ENCODE assay signal across 25 cellular contexts in the genomic region with DNA sequence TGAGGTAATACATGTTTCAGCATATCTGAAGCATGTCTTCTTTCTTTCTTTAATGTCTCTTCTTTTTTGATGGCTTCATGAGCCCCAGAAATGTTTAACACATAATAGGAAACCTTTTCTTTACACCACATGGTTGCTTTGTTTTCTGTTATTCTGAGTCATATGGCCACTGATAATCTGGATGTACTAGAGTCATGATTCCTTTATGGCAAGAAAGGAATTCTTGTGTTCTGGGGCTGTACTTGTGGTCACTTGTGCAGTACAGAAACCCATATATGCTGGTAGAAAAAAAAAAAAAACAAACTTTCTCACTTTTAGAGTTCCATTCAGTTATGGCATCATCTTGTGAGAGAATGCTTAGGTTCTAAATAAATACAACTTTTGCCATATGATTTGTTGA.
"Had no signal": no experiment of that assay in that cellular context is flagged by ENCODE, and none has a peak within 500 bp of the region (broad histone marks: within the 10 kb centered on the region; RNA-seq: fewer than 3 reads in every experiment).

No MANE protein-coding gene starts in this region.

- ATAC-seq: activated CD4-positive, alpha-beta T cell treated with anti-CD3 and anti-CD28 coated beads for 36 hours; activated CD8-positive, alpha-beta memory T cell treated with anti-CD3 and anti-CD28 coated beads, Interleukin-2, amount 10 ng/mL, durations not matched to agents 7 days and 5 days; activated CD8-positive, alpha-beta T cell treated with anti-CD3 and anti-CD28 coated beads, Interleukin-2, amount 10 ng/mL, durations not matched to agents 7 days and 5 days; activated naive CD4-positive, alpha-beta T cell treated with anti-CD3 and anti-CD28 coated beads, Interleukin-2, amount 50 U/mL, for 72 hours; gastrocnemius medialis; left cardiac atrium; left ventricle myocardium superior; sciatic nerve; stimulated activated effector memory CD8-positive, alpha-beta T cell treated with anti-CD3 and anti-CD28 coated beads, Interleukin-12 subunit alpha, Interleukin-12 subunit beta, amount 100 ng/mL, for 72 hours; stimulated activated naive CD8-positive, alpha-beta T cell treated with anti-CD3 and anti-CD28 coated beads, Interleukin-15, amount 100 ng/mL, for 72 hours had no signal

- H3K27me3 ChIP-seq: adrenal gland, ascending aorta, esophagus squamous epithelium, gastrocnemius medialis, hepatocyte, neutrophil, ovary, thyroid gland, upper lobe of left lung had no signal

- DNase-seq: activated CD4-positive, alpha-beta T cell treated with anti-CD3 and anti-CD28 coated beads for 36 hours; activated CD4-positive, CD25-positive, alpha-beta regulatory T cell; activated CD8-positive, alpha-beta memory T cell treated with anti-CD3 and anti-CD28 coated beads, Interleukin-2, amount 10 ng/mL, durations not matched to agents 7 days and 5 days; activated CD8-positive, alpha-beta T cell treated with anti-CD3 and anti-CD28 coated beads, Interleukin-2, amount 10 ng/mL, durations not matched to agents 7 days and 5 days; activated naive CD4-positive, alpha-beta T cell; activated T-cell treated with anti-CD3 and anti-CD28 coated beads, Interleukin-2, amount 50 U/mL, for 48 hours; adrenal gland; esophagus squamous epithelium; gastrocnemius medialis; left cardiac atrium; left ventricle myocardium superior; ovary; retina; stimulated activated CD4-positive, alpha-beta T cell treated with anti-CD3 and anti-CD28 coated beads, Interleukin-4, amount 100 ng/mL, for 24 hours; stimulated activated naive CD8-positive, alpha-beta T cell treated with anti-CD3 and anti-CD28 coated beads, Interleukin-15, amount 100 ng/mL, for 72 hours; T-helper 1 cell; thyroid gland; upper lobe of left lung had no signal

- H3K27ac ChIP-seq: adrenal gland, ascending aorta, esophagus squamous epithelium, gastrocnemius medialis, hepatocyte, neutrophil, ovary, skin epidermis, thyroid gland, upper lobe of left lung had no signal

- H3K4me1 ChIP-seq: adrenal gland, ascending aorta, esophagus squamous epithelium, gastrocnemius medialis, thyroid gland, upper lobe of left lung had no signal
